28 cellular contexts compared by ENCODE assay signal in the genomic region with DNA sequence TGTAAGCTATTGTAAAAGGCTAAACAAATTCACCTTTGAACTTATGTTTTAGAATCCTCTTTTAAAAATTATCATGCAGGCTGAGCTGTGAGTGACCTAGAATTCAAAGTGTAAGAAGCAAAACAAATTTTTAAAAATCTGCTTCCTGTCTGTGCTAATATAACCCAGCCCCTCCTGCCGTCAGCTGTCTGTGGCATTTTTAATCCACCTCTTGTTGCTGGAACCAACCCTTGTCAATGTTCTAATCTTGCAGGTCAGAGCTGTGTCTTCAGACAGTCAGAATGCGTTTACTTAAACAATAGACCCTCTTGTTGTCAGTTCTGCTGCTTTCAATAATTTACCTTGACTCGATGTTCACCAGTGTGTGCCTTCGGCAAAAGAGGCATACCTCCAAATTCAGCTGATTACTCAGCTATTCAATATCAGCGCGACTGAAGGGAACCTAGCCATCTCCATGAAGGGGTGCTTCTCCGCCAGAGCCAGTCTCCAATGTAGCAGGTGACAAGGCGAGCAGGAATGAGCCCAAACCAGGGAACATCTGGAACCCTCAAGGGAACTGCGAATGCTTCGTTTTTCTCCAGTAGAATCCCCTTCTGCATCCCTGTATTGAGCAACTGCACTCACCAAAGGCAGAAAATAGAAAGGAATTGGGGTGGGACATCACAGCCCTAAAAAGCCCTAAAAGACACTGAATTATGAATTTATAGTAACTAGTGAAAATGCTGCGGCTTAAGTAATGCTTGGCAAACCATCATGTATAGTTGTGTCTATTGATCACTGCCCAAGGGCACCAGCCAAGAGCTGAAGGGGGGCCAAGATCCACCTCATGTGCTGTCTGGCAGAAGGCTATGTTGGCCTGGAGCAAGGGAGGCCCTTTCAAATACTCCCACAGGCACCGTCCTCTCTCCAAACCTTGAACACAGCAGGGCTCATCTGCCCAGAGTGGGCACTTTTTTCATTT.
DNase-seq lines count a peak whose midpoint lies in the region; ATAC-seq and TF ChIP-seq lines count a peak whose summit lies in the region.
"Had no signal": no experiment of that assay in that cellular context is flagged by ENCODE, and none has a peak within 500 bp of the region (broad histone marks: within the 10 kb centered on the region; RNA-seq: fewer than 3 reads in every experiment).

No MANE protein-coding gene starts in this region.

- no peaks in the 10 kb centered on the region for H3K9me2 ChIP-seq in GM23248 (ENCODE audit: insufficient read depth)

- H3K4me3 ChIP-seq in GM23248 = no peak overlapping the region
- H3K4me3 ChIP-seq in fibroblast of the aortic adventitia (ENCODE audit: low read depth, low read length) = no peak overlapping the region
- H3K4me3 ChIP-seq: GM12878, lung, psoas muscle had no signal

- in situ Hi-C loops in GM23248 (cut with MboI) = no loop called here

- 36 to 37% methylated on average over 12 of the region's 12 CpGs for WGBS in GM23248 (ENCODE audit: low coverage in 1 of 2, low lambda C conversion rate in 2 of 2, missing lambda C conversion rate in 2 of 2), 2 experiments

- no peak overlapping the region; the same call in 1 of the 2 replicates for H2AFZ ChIP-seq in GM23248

- peak overlapping the region in 2 of 3 experiments; percentile 17 to 48 for H3K27ac Mint-ChIP-seq in nephron
- H3K27ac Mint-ChIP-seq in stimulated activated effector memory CD8-positive, alpha-beta T cell treated with anti-CD3 and anti-CD28 coated beads, Interleukin-12 subunit alpha, Interleukin-12 subunit beta, amount 100 ng/mL, for 72 hours = no peak overlapping the region
- H3K27ac Mint-ChIP-seq: activated CD4-positive, alpha-beta T cell treated with anti-CD3 and anti-CD28 coated beads, Interleukin-2, amount 10 ng/mL, durations not matched to agents 7 days and 5 days; type B pancreatic cell had no signal

- H3K9ac ChIP-seq in GM23248 = no peak overlapping the region
- H3K9ac ChIP-seq: KMS-11 had no signal

- H3K27ac ChIP-seq in GM23248 = no peak overlapping the region
- H3K27ac ChIP-seq: KMS-11, neutrophil, psoas muscle had no signal

- H3K36me3 ChIP-seq in GM23248 (ENCODE audit: low read depth) = no peaks in the 10 kb centered on the region
- H3K36me3 ChIP-seq: neutrophil had no signal

- peaks cover 5% of the 10 kb centered on the region for H3K9me3 Mint-ChIP-seq in nephron
- H3K9me3 Mint-ChIP-seq in stimulated activated effector memory CD8-positive, alpha-beta T cell treated with anti-CD3 and anti-CD28 coated beads, Interleukin-12 subunit alpha, Interleukin-12 subunit beta, amount 100 ng/mL, for 72 hours = no peaks in the 10 kb centered on the region
- H3K9me3 Mint-ChIP-seq: activated CD4-positive, alpha-beta T cell treated with anti-CD3 and anti-CD28 coated beads, Interleukin-2, amount 10 ng/mL, durations not matched to agents 7 days and 5 days; type B pancreatic cell had no signal

- peak; percentile 21 for ATAC-seq in stimulated activated effector memory CD8-positive, alpha-beta T cell treated with anti-CD3 and anti-CD28 coated beads, Interleukin-12 subunit alpha, Interleukin-12 subunit beta, amount 100 ng/mL, for 72 hours
- no peak for ATAC-seq in HG03460 (IDR thresholded peaks at IDR 0.05; ENCODE audit: unreplicated experiment)
- ATAC-seq: activated T-cell treated with anti-CD3 and anti-CD28 coated beads, Interleukin-2, amount 50 U/mL, for 4 hours; GM12878; Panc1; psoas muscle had no signal

- no peak for TF ChIP-seq CTCF in fibroblast of the aortic adventitia (IDR thresholded peaks at IDR 0.05; ENCODE audit: insufficient read depth, low read length)
- TF ChIP-seq CTCF in nephron (IDR thresholded peaks at IDR 0.05; ENCODE audit: unreplicated experiment in 3 of 3) = no peak

- H3K4me1 ChIP-seq in GM23248 (ENCODE audit: insufficient read depth) = peaks cover 30% of the 10 kb centered on the region
- H3K4me1 ChIP-seq: psoas muscle had no signal

- no peaks in the 10 kb centered on the region for H3K9me3 ChIP-seq in GM23248 (ENCODE audit: low read depth)
- H3K9me3 ChIP-seq: neutrophil, psoas muscle had no signal

- H3K4me1 Mint-ChIP-seq in nephron = peaks cover 12% of the 10 kb centered on the region
- no peaks in the 10 kb centered on the region for H3K4me1 Mint-ChIP-seq in stimulated activated effector memory CD8-positive, alpha-beta T cell treated with anti-CD3 and anti-CD28 coated beads, Interleukin-12 subunit alpha, Interleukin-12 subunit beta, amount 100 ng/mL, for 72 hours
- H3K4me1 Mint-ChIP-seq: activated CD4-positive, alpha-beta T cell treated with anti-CD3 and anti-CD28 coated beads, Interleukin-2, amount 10 ng/mL, durations not matched to agents 7 days and 5 days had no signal

- no peaks in the 10 kb centered on the region for H4K20me1 ChIP-seq in GM23248 (ENCODE audit: insufficient read depth)

- H3K79me2 ChIP-seq in GM23248 (ENCODE audit: insufficient read depth) = no peaks in the 10 kb centered on the region

- no peaks in the 10 kb centered on the region for H3K27me3 Mint-ChIP-seq in nephron (ENCODE audit: low read depth)

- no peaks in the 10 kb centered on the region for H3F3A ChIP-seq in GM23248 (ENCODE audit: insufficient read depth)

- DNase-seq in GM23248 = peak; percentile 16
- peak; percentile 24 for DNase-seq in fibroblast of the aortic adventitia (ENCODE audit: low read depth)
- no peak for DNase-seq in stimulated activated effector memory CD8-positive, alpha-beta T cell treated with anti-CD3 and anti-CD28 coated beads, Interleukin-12 subunit alpha, Interleukin-12 subunit beta, amount 100 ng/mL, for 72 hours (ENCODE audit: low spot score in 2 of 2)
- no peak for DNase-seq in cerebellum (ENCODE audit: low spot score)
- no peak for DNase-seq in activated CD4-positive, alpha-beta T cell treated with anti-CD3 and anti-CD28 coated beads for 4 hours
- DNase-seq: activated CD4-positive, alpha-beta T cell treated with anti-CD3 and anti-CD28 coated beads, Interleukin-2, amount 10 ng/mL, durations not matched to agents 7 days and 5 days; activated T-cell treated with anti-CD3 and anti-CD28 coated beads, Interleukin-2, amount 50 U/mL, for 4 hours; C1 segment of cervical spinal cord; Caco-2; DMS79 treated with DMSO at 0.1 percent for 48 hours; effector CD4-positive, alpha-beta T cell; NCI-H187; NCI-H2171 treated with DMSO at 0.1 percent for 48 hours; NCI-H524 treated with DMSO at 0.1 percent for 48 hours; psoas muscle; SIG-M5; small intestine; stimulated activated CD4-positive, alpha-beta T cell treated with anti-CD3 and anti-CD28 coated beads, Interleukin-2, amount 100 ng/mL, for 48 hours; SW 1271; T1000 had no signal

- no peaks in the 10 kb centered on the region for H3K27me3 ChIP-seq in GM23248 (replicated peaks; ENCODE audit: insufficient read depth)
- H3K27me3 ChIP-seq: neutrophil had no signal

- peak overlapping the region; percentile 18 for H3K4me2 ChIP-seq in GM23248 (ENCODE audit: unreplicated experiment)
- H3K4me2 ChIP-seq: KMS-11 had no signal

- H3K36me3 Mint-ChIP-seq in nephron (ENCODE audit: low read depth) = peaks cover 4% of the 10 kb centered on the region
- no peaks in the 10 kb centered on the region for H3K36me3 Mint-ChIP-seq in stimulated activated effector memory CD8-positive, alpha-beta T cell treated with anti-CD3 and anti-CD28 coated beads, Interleukin-12 subunit alpha, Interleukin-12 subunit beta, amount 100 ng/mL, for 72 hours

- H3K4me3 Mint-ChIP-seq in nephron = no peak overlapping the region
- H3K4me3 Mint-ChIP-seq in stimulated activated effector memory CD8-positive, alpha-beta T cell treated with anti-CD3 and anti-CD28 coated beads, Interleukin-12 subunit alpha, Interleukin-12 subunit beta, amount 100 ng/mL, for 72 hours = no peak overlapping the region
- H3K4me3 Mint-ChIP-seq: activated CD4-positive, alpha-beta T cell treated with anti-CD3 and anti-CD28 coated beads, Interleukin-2, amount 10 ng/mL, durations not matched to agents 7 days and 5 days; activated T-cell treated with anti-CD3 and anti-CD28 coated beads, Interleukin-2, amount 50 U/mL, for 4 hours; type B pancreatic cell had no signal

Comparison
In these comparisons a context has a peak if more than half of its experiments do, and no peak if none do; other contexts are left out.
1. DNase-seq: peak in GM23248 (single experiment) and fibroblast of the aortic adventitia (single experiment); none in stimulated activated effector memory CD8-positive, alpha-beta T cell treated with anti-CD3 and anti-CD28 coated beads, Interleukin-12 subunit alpha, Interleukin-12 subunit beta, amount 100 ng/mL, for 72 hours (0 of 2), cerebellum (single experiment) and activated CD4-positive, alpha-beta T cell treated with anti-CD3 and anti-CD28 coated beads for 4 hours (0 of 2).